Comparison of ENCODE assay signal across 8 cellular contexts in genomic region chr1:18902523-18903312, GRCh38. TPM values are rescaled to one million over a fixed set of nuclear protein-coding genes. Genes with fewer than 3 reads are reported as not detected.
DNase-seq lines count a peak whose midpoint lies in the region; ATAC-seq and TF ChIP-seq lines count a peak whose summit lies in the region.

Gene ALDH4A1 (minus strand): TSS chr1:18902555. CDS start chr1:18902523, 32 bp downstream.

- peak within 1 kb of the TSS; percentile 100 for H3K27ac Mint-ChIP-seq in nephron

- no peaks in the 10 kb centered on the region for H3K9me3 Mint-ChIP-seq in nephron

- H3K9me3 ChIP-seq in HAP-1 (no peaks in the 10 kb centered on the region), MG63 (no peaks in the 10 kb centered on the region)

- ATAC-seq in stimulated activated naive CD8-positive, alpha-beta T cell treated with anti-CD3 and anti-CD28 coated beads, Interleukin-15, Interleukin-2, amounts not matched to agents 100 U/mL and 50 U/mL, for 24 hours: peak; percentile 99

- TF ChIP-seq CTCF in nephron (IDR thresholded peaks at IDR 0.05; ENCODE audit: unreplicated experiment in 3 of 3): no peak

- H3K4me3 ChIP-seq in HAP-1 (peak within 1 kb of the TSS; percentile 71), MG63 (peak within 1 kb of the TSS; percentile 56)

- DNase-seq in G401 (ENCODE audit: low spot score): peak; percentile 99
- DNase-seq in HAP-1 (ENCODE audit: low spot score in 2 of 2): peak; percentile 94 to 97
- peak; percentile 99 for DNase-seq in MG63
- peak; percentile 95 for DNase-seq in SHP77 treated with DMSO at 0.1 percent for 48 hours (lab: John Stamatoyannopoulos, UW)
- DNase-seq in activated gamma-delta T cell treated with anti-CD3 and anti-CD28 coated beads, Interleukin-2, amount 50 U/mL, for 16 hours (ENCODE audit: low read depth): peak; percentile 91
- peak; percentile 96 for DNase-seq in fibroblast of the conjunctiva (ENCODE audit: low read depth)
- peak; percentile 89 for DNase-seq in stimulated activated naive CD8-positive, alpha-beta T cell treated with anti-CD3 and anti-CD28 coated beads, Interleukin-15, Interleukin-2, amounts not matched to agents 100 U/mL and 50 U/mL, for 24 hours

- H3K36me3 ChIP-seq in HAP-1 (replicated peaks) (no peaks in the 10 kb centered on the region), MG63 (no peaks in the 10 kb centered on the region)

- peaks cover under 1% of the 10 kb centered on the region for H3K36me3 Mint-ChIP-seq in nephron (ENCODE audit: low read depth)

- peak within 1 kb of the TSS; percentile 98 to 99 (median 98) for H3K4me3 Mint-ChIP-seq in nephron

- H3K27me3 Mint-ChIP-seq in nephron (ENCODE audit: low read depth): peaks cover 4% of the 10 kb centered on the region

- H3K27me3 ChIP-seq in HAP-1 (ENCODE audit: low read depth) (no peaks in the 10 kb centered on the region), MG63 (no peaks in the 10 kb centered on the region)

- in situ Hi-C loops in G401 (cut with HindIII; ENCODE audit: low sequenced_read_pairs): no loop called here
- in situ Hi-C loops in HAP-1 (cut with MboI; ENCODE audit: low sequenced_read_pairs): loop anchor here (5.0 kb wide), 1 partner anchor 190 kb away; no protein-coding TSS in a partner anchor

- peaks cover 4% of the 10 kb centered on the region for H3K4me1 ChIP-seq in HAP-1

- peaks cover 75% of the 10 kb centered on the region for H3K4me1 Mint-ChIP-seq in nephron

RNA-seq across cellular contexts. Expression of gene ALDH4A1, which starts in this region (rescaled TPM):
- total RNA-seq in G401 (2014; rRNA removed; shearing (Covaris generic)): 40.5 and 51.4 TPM in 2 replicates
- 5.3 and 23.6 TPM in 2 replicates for total RNA-seq in MG63 (2014; rRNA removed; shearing (Covaris generic); ENCODE audit: low replicate concordance)

Comparison
In these comparisons a context has a peak if more than half of its experiments do, and no peak if none do; other contexts are left out.
1. Peak in every context shown above with its lines: DNase-seq, ATAC-seq and H3K4me3 ChIP-seq.